16 cellular contexts compared by ENCODE assay signal in the genomic region with DNA sequence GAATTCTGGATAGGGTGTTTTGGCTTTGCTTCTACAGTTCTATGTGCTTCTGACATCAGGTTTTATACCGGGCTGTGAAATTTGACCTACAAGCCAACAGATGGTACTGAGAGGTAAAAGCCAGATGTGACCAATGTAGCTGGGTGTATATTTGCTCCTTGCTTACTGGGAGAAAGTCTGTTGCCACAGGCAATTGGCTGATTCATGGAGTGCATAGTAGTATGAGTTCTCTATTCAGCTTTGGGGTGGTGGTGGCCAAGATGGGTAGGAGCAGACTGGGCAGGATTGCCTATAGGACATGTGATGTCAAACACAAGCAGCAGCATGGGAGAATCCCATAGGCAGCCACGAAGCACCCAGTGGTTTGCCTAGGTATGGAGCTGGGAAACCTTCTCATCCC.
A peak's percentile ranks its signal among the peaks of the same experiment; 100 is the strongest.
DNase-seq lines count a peak whose midpoint lies in the region; TF ChIP-seq lines count a peak whose summit lies in the region.
"Had no signal": no experiment of that assay in that cellular context is flagged by ENCODE, and none has a peak within 500 bp of the region (broad histone marks: within the 10 kb centered on the region; RNA-seq: fewer than 3 reads in every experiment).

No MANE protein-coding gene starts in this region.

- H3K4me1 ChIP-seq in colonic mucosa, result no peaks in the 10 kb centered on the region
- H3K4me1 ChIP-seq: BLaER1, HAP-1 had no signal

- no peaks in the 10 kb centered on the region for H3K9me3 ChIP-seq in colonic mucosa
- H3K9me3 ChIP-seq: HAP-1 had no signal

- H3K9ac ChIP-seq in colonic mucosa (ENCODE audit: low read depth in 2 of 2, low read length in 2 of 2), result no peak overlapping the region
- H3K9ac ChIP-seq: BLaER1 had no signal

- no peak for TF ChIP-seq CTCF in colonic mucosa (IDR thresholded peaks at IDR 0.05)

- intact Hi-C loops in colonic mucosa (cut with DNase I), result no loop called here

- no peak overlapping the region for H3K27ac ChIP-seq in colonic mucosa
- H3K27ac ChIP-seq: 22Rv1, BLaER1 had no signal

- no peak overlapping the region for H3K4me3 ChIP-seq in colonic mucosa
- H3K4me3 ChIP-seq: BLaER1, GM23338, HAP-1 had no signal

- H3K27me3 ChIP-seq in colonic mucosa, result no peaks in the 10 kb centered on the region
- H3K27me3 ChIP-seq: BLaER1 had no signal

- H3K36me3 ChIP-seq in colonic mucosa, result no peaks in the 10 kb centered on the region
- H3K36me3 ChIP-seq: BLaER1, HAP-1 had no signal

- DNase-seq in DMS 273 (lab: John Stamatoyannopoulos, UW; ENCODE audit: unreplicated experiment) (peak; percentile 25), NCI-H2171 (lab: John Stamatoyannopoulos, UW) (peak; percentile 4), NCI-H69 (lab: John Stamatoyannopoulos, UW) (peak; percentile 36), colonic mucosa (no peak), NCI-H1694 (lab: John Stamatoyannopoulos, UW) (no peak), C1 segment of cervical spinal cord (lab: John Stamatoyannopoulos, UW) (no peak)
- DNase-seq: Calu3; CD4-positive, alpha-beta memory T cell; COR-L47; DMS79; EL; GF-D8 had no signal

Comparison
In these comparisons a context has a peak if more than half of its experiments do, and no peak if none do; other contexts are left out.
1. DNase-seq: peak in DMS 273 (single experiment), NCI-H2171 (single experiment) and NCI-H69 (single experiment); none in colonic mucosa (single experiment), NCI-H1694 (single experiment) and C1 segment of cervical spinal cord (0 of 14).